Comparison of ENCODE assay signal across 1 cellular context in the genomic region with DNA sequence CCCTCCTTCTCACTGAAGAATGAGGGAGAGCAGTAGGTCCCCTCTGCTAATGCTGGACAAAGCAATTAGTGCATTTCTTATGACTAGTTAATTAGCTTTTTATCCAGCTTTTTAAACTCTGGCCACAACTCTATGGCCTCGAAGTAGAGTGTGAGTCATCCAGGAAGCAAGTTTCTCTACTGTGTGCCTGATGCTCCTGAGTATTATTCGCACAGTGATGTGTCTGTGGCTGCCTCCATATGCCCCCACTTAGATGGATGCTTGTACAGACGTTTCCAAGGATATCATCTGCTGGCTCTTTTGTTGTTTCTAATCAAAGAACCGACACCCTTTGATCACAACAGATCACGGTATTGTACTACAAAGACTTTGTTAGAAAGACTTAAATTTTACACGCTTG.
TF ChIP-seq lines count a peak whose summit lies in the region.

No MANE protein-coding gene starts in this region.

TF ChIP-seq in GM12878, 131 proteins besides CTCF, POLR2A, EP300 and RAD21 (continued from another document):
- TF ChIP-seq, protein P1, sequence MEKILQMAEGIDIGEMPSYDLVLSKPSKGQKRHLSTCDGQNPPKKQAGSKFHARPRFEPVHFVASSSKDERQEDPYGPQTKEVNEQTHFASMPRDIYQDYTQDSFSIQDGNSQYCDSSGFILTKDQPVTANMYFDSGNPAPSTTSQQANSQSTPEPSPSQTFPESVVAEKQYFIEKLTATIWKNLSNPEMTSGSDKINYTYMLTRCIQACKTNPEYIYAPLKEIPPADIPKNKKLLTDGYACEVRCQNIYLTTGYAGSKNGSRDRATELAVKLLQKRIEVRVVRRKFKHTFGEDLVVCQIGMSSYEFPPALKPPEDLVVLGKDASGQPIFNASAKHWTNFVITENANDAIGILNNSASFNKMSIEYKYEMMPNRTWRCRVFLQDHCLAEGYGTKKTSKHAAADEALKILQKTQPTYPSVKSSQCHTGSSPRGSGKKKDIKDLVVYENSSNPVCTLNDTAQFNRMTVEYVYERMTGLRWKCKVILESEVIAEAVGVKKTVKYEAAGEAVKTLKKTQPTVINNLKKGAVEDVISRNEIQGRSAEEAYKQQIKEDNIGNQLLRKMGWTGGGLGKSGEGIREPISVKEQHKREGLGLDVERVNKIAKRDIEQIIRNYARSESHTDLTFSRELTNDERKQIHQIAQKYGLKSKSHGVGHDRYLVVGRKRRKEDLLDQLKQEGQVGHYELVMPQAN (conservative IDR thresholded peaks at IDR 0.05) = no peak
- no peak for TF ChIP-seq PML (IDR thresholded peaks at IDR 0.05; ENCODE audit: low read length)
- no peak for TF ChIP-seq SUZ12 (IDR thresholded peaks at IDR 0.05; ENCODE audit: unreplicated experiment)
- TF ChIP-seq HCFC1 (IDR thresholded peaks at IDR 0.05; ENCODE audit: low read length) = no peak
- no peak for TF ChIP-seq CBX3 (IDR thresholded peaks at IDR 0.05; ENCODE audit: borderline replicate concordance, low read depth)
- no peak for TF ChIP-seq NFYA (IDR thresholded peaks at IDR 0.05; ENCODE audit: borderline replicate concordance, low read depth, low read length)
- no peak for TF ChIP-seq TARDBP (IDR thresholded peaks at IDR 0.05; ENCODE audit: borderline replicate concordance)
- no peak for TF ChIP-seq ZNF384 (IDR thresholded peaks at IDR 0.05; ENCODE audit: borderline replicate concordance, low read depth, low read length)
- TF ChIP-seq, protein P2, sequence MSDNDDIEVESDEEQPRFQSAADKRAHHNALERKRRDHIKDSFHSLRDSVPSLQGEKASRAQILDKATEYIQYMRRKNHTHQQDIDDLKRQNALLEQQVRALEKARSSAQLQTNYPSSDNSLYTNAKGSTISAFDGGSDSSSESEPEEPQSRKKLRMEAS (IDR thresholded peaks at IDR 0.05; ENCODE audit: low read depth, low read length) = no peak
- TF ChIP-seq JUND (IDR thresholded peaks at IDR 0.05; ENCODE audit: low read depth, low read length) = no peak
